In the genomic region with DNA sequence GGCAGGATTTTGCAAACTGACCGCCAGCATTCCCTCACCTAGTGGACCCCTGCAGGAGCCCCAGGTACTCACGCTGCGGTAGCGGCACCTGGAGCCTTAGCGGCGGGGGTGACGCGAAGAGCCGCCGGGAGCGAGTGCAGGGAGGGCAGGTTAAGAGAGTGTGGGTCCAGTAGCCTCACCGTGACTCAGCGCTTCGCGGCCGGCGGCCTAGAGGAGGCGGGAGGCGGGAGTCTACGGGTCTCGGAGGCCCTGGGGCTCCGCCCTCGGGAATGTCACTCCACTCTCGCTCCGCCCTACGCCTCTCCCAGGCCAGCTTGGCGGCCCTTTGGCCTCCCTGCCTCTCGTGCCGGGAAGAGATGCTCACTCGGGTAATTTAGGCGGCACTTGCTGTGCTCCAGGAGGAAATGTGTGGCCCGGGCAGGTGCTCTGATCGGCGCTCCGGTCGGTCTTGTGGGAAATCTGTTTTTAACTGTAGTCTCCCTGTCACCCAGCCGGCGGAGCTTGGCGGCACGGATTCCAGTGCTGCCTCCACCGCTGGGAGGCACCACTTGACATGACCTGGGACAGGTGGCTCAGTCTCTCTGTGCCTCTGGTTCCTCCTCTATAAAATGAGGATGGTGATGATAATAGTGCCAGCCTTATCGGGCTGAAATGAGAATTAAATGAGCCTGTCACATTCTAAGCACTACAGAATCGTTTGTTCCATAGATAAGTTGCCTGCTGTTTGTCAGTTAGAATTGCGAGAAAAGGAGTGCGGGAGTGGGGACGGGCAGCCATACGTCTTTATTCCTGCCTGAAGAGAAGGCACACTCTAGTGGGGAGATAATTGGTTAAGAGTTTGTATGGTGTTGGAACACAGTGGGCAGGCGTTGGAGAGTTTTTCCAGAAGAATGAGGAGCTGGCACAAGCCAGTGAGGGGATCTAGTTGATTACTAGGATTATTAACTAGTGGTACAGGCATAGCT, we compare ENCODE assay signal across 8 cellular contexts. TPM values are rescaled to one million over a fixed set of nuclear protein-coding genes. Genes with fewer than 3 reads are reported as not detected.
DNase-seq lines count a peak whose midpoint lies in the region; ATAC-seq and TF ChIP-seq lines count a peak whose summit lies in the region.

Gene PIR, minus strand, starts transcription at position 216 of the 965 bp plus-strand sequence. CDS start 2,076 bp downstream, outside the sequence.

- H2AK5ac ChIP-seq in mesendoderm (ENCODE audit: low read length) = no peak within 1 kb of the TSS

- H3K79me2 ChIP-seq in mesendoderm (ENCODE audit: control insufficient read depth, insufficient read depth, low read length) = no peaks in the 10 kb centered on the region

- H3K4ac ChIP-seq in mesendoderm (ENCODE audit: low read depth, low read length) = peak within 1 kb of the TSS; percentile 85

- H4K8ac ChIP-seq in mesendoderm (ENCODE audit: low read depth, low read length) = no peak within 1 kb of the TSS

- no CpG with 5 or more reads among the region's 48 CpGs for WGBS in mesendoderm (ENCODE audit: extremely low coverage, insufficient coverage, low lambda C conversion rate)

- peak within 1 kb of the TSS; percentile 86 for H3K18ac ChIP-seq in mesendoderm (ENCODE audit: low read length)

- H3K27me3 ChIP-seq in CD8-positive, alpha-beta T cell (ENCODE audit: insufficient read depth, low read length) = no peaks in the 10 kb centered on the region
- H3K27me3 ChIP-seq in mesendoderm (ENCODE audit: insufficient read depth, low read length, poor library complexity) = no peaks in the 10 kb centered on the region

- H2BK15ac ChIP-seq in mesendoderm (replicated peaks; ENCODE audit: low read depth) = no peak within 1 kb of the TSS

- H3K9me3 ChIP-seq in CD8-positive, alpha-beta T cell (ENCODE audit: low read length) = no peaks in the 10 kb centered on the region

- peak within 1 kb of the TSS; percentile 34 for H3K4me2 ChIP-seq in mesendoderm (ENCODE audit: low read length)

- no peak within 1 kb of the TSS for H3K27ac Mint-ChIP-seq in CD8-positive, alpha-beta T cell

- peak within 1 kb of the TSS; percentile 85 for H3K56ac ChIP-seq in mesendoderm (ENCODE audit: low read length)

- H3K9ac ChIP-seq in mesendoderm (ENCODE audit: low read length) = peak within 1 kb of the TSS; percentile 78

- ATAC-seq in CD8-positive, alpha-beta T cell = peak; percentile 62
- ATAC-seq in GM19438 (IDR thresholded peaks at IDR 0.05; ENCODE audit: low read depth, unreplicated experiment) (peak; percentile 98), HG03558 (IDR thresholded peaks at IDR 0.05; ENCODE audit: extremely low read depth, unreplicated experiment) (peak; percentile 89)

- no peak within 1 kb of the TSS for H3K23ac ChIP-seq in mesendoderm (ENCODE audit: low read length)

- no peaks in the 10 kb centered on the region for H3K36me3 ChIP-seq in CD8-positive, alpha-beta T cell (ENCODE audit: insufficient read depth, low read length)
- H3K36me3 ChIP-seq in mesendoderm (ENCODE audit: control insufficient read depth, insufficient read depth, low read length) = no peaks in the 10 kb centered on the region

- CTCF ChIA-PET in CD8-positive, alpha-beta T cell (lab: Charles Lee) = no interaction called here

- H3K27me3 Mint-ChIP-seq in CD8-positive, alpha-beta T cell (ENCODE audit: low read depth) = peaks cover 3% of the 10 kb centered on the region

- peak in 6 of 7 experiments; percentile 13 to 61 (median 29) for DNase-seq in CD8-positive, alpha-beta T cell
- DNase-seq in NCI-H82 (lab: John Stamatoyannopoulos, UW) (peak; percentile 94), mesendoderm (peak; percentile 95)
- peak; percentile 85 for DNase-seq in activated CD8-positive, alpha-beta memory T cell treated with anti-CD3 and anti-CD28 coated beads for 24 hours
- DNase-seq in stimulated activated CD8-positive, alpha-beta memory T cell treated with anti-CD3 and anti-CD28 coated beads, Interleukin-15, amount 100 ng/mL, for 4 hours (ENCODE audit: low read depth in 2 of 2) = peak; percentile 10 to 40

- H3K4me1 ChIP-seq in CD8-positive, alpha-beta T cell (ENCODE audit: insufficient read depth, low read length) = no peaks in the 10 kb centered on the region
- H3K4me1 ChIP-seq in mesendoderm (ENCODE audit: control insufficient read depth, low read depth, low read length) = no peaks in the 10 kb centered on the region

- H3K9me3 Mint-ChIP-seq in CD8-positive, alpha-beta T cell = no peaks in the 10 kb centered on the region

- peak within 1 kb of the TSS; percentile 6 for H4K5ac ChIP-seq in mesendoderm (ENCODE audit: low read length)

- no peak within 1 kb of the TSS for H2BK120ac ChIP-seq in mesendoderm (ENCODE audit: low read depth, low read length)

- H3K27ac ChIP-seq in CD8-positive, alpha-beta T cell (ENCODE audit: low read depth, low read length) = no peak within 1 kb of the TSS
- peak within 1 kb of the TSS; percentile 66 for H3K27ac ChIP-seq in mesendoderm (ENCODE audit: low read depth, low read length)

- intact Hi-C loops in CD8-positive, alpha-beta T cell (cut with DNase I, micrococcal nuclease) = loop anchor here (10.0 kb wide), 2 partner anchors 151 to 1201 kb away; no protein-coding TSS in a partner anchor

- H2BK5ac ChIP-seq in mesendoderm (ENCODE audit: low read length) = no peak within 1 kb of the TSS

- H3K4me3 Mint-ChIP-seq in CD8-positive, alpha-beta T cell = peak within 1 kb of the TSS; percentile 83

- POLR2A ChIA-PET in CD8-positive, alpha-beta T cell (lab: Charles Lee) = no interaction called here

- no peaks in the 10 kb centered on the region for H3K79me1 ChIP-seq in mesendoderm (ENCODE audit: low read length)

- H3K36me3 Mint-ChIP-seq in CD8-positive, alpha-beta T cell = no peaks in the 10 kb centered on the region

- peaks cover 7% of the 10 kb centered on the region for H3K4me1 Mint-ChIP-seq in CD8-positive, alpha-beta T cell (ENCODE audit: low read depth)

- in situ Hi-C loops in endometrial microvascular endothelial cells (cut with HindIII; ENCODE audit: inconsistent ontology term, low pct_unique_long_range_greater_than_20kb, low sequenced_read_pairs) = no loop called here

- peak within 1 kb of the TSS; percentile 27 for H3K4me3 ChIP-seq in CD8-positive, alpha-beta T cell (ENCODE audit: low read depth, low read length)
- H3K4me3 ChIP-seq in mesendoderm (ENCODE audit: low read length) = peak within 1 kb of the TSS; percentile 51

- TF ChIP-seq CTCF in CD8-positive, alpha-beta T cell (IDR thresholded peaks at IDR 0.05) = no peak

RNA-seq across cellular contexts. Expression of gene PIR, which starts in this region (rescaled TPM):
- total RNA-seq in CD8-positive, alpha-beta T cell = not detected
- total RNA-seq in endometrial microvascular endothelial cells (ENCODE audit: inconsistent ontology term) = 121 TPM
- polyA plus RNA-seq in mesendoderm (2013, experiment 1 of 2) = 22.6 TPM
- 21.1 TPM for polyA plus RNA-seq in mesendoderm (2013, experiment 2 of 2)

Comparison
In these comparisons a context has a peak if more than half of its experiments do, and no peak if none do; other contexts are left out.
1. RNA of gene PIR (total RNA-seq): 121 TPM in endometrial microvascular endothelial cells (single experiment); not detected in CD8-positive, alpha-beta T cell; every median in the first group is over 100 times any median in the second.
2. Peak in DNase-seq, ATAC-seq and H3K4me3 ChIP-seq in CD8-positive, alpha-beta T cell; RNA of the gene not detected or under 1 TPM.
3. DNase-seq: peak in every context shown above with its lines; median percentile 95 in mesendoderm; 94 in NCI-H82; 85 in activated CD8-positive, alpha-beta memory T cell treated with anti-CD3 and anti-CD28 coated beads for 24 hours; 29 in CD8-positive, alpha-beta T cell; 25 in stimulated activated CD8-positive, alpha-beta memory T cell treated with anti-CD3 and anti-CD28 coated beads, Interleukin-15, amount 100 ng/mL, for 4 hours.
4. Peak in every context shown above with its lines, with median percentiles within 50 percentile points of each other: ATAC-seq.